ENCODE assay signal across 12 cellular contexts in genomic region chr13:51518847-51519246, GRCh38.
DNase-seq lines count a peak whose midpoint lies in the region; ATAC-seq, FAIRE-seq and TF ChIP-seq lines count a peak whose summit lies in the region.
"Had no signal": no experiment of that assay in that cellular context is flagged by ENCODE, and none has a peak within 500 bp of the region (broad histone marks: within the 10 kb centered on the region; RNA-seq: fewer than 3 reads in every experiment).

No MANE protein-coding gene starts in this region.

- FAIRE-seq in RCC 7860 (lab: Jason Lieb, UNC) = peak; percentile 96

- ATAC-seq in esophagus mucosa (peak; percentile 90), upper lobe of right lung (peak; percentile 86)

- H3K4me3 ChIP-seq in upper lobe of right lung = no peak overlapping the region
- H3K4me3 ChIP-seq in WERI-Rb-1 (ENCODE audit: low read depth, low read length) = no peak overlapping the region
- H3K4me3 ChIP-seq: testis had no signal

- intact Hi-C loops in upper lobe of right lung (cut with DNase I) = no loop called here

- TF ChIP-seq CTCF in upper lobe of right lung (IDR thresholded peaks at IDR 0.05) (no peak), WERI-Rb-1 (IDR thresholded peaks at IDR 0.05; ENCODE audit: low read depth, low read length) (no peak)

- peaks cover 9% of the 10 kb centered on the region for H3K4me1 ChIP-seq in upper lobe of right lung
- H3K4me1 ChIP-seq: Caco-2, testis had no signal

- H3K27me3 ChIP-seq in upper lobe of right lung (no peaks in the 10 kb centered on the region), WERI-Rb-1 (ENCODE audit: insufficient read depth, low read depth, severe bottlenecking) (no peaks in the 10 kb centered on the region)
- H3K27me3 ChIP-seq: testis had no signal

- H3K27ac ChIP-seq in upper lobe of right lung (no peak overlapping the region), WERI-Rb-1 (no peak overlapping the region)
- H3K27ac ChIP-seq: testis had no signal

- peak; percentile 38 for DNase-seq in stimulated activated naive CD4-positive, alpha-beta T cell treated with Interleukin-2 at 50 U/mL for 16 hours (lab: John Stamatoyannopoulos, UW)
- no peak for DNase-seq in stimulated activated naive CD4-positive, alpha-beta T cell (lab: John Stamatoyannopoulos, UW)
- DNase-seq in RCC 7860 (ENCODE audit: low spot score) (peak; percentile 94), upper lobe of right lung (no peak), NCI-H2107 (lab: John Stamatoyannopoulos, UW) (no peak), HT-29 (ENCODE audit: low spot score) (no peak), WERI-Rb-1 (no peak)
- DNase-seq: Caco-2; effector CD8-positive, alpha-beta T cell; naive thymus-derived CD8-positive, alpha-beta T cell; testis had no signal

- no peaks in the 10 kb centered on the region for H3K9me3 ChIP-seq in upper lobe of right lung
- no peaks in the 10 kb centered on the region for H3K9me3 ChIP-seq in WERI-Rb-1 (ENCODE audit: severe bottlenecking)
- H3K9me3 ChIP-seq: Caco-2, testis had no signal

- no peaks in the 10 kb centered on the region for H3K36me3 ChIP-seq in upper lobe of right lung
- H3K36me3 ChIP-seq in WERI-Rb-1 = no peaks in the 10 kb centered on the region

Comparison
In these comparisons a context has a peak if more than half of its experiments do, and no peak if none do; other contexts are left out.
1. DNase-seq: peak in stimulated activated naive CD4-positive, alpha-beta T cell treated with Interleukin-2 at 50 U/mL for 16 hours (single experiment) and RCC 7860 (single experiment); none in stimulated activated naive CD4-positive, alpha-beta T cell (0 of 6), upper lobe of right lung (single experiment), NCI-H2107 (single experiment), HT-29 (single experiment) and WERI-Rb-1 (single experiment).